ENCODE assay signal across 14 cellular contexts in genomic region chr7:11327633-11328032, GRCh38.
"Had no signal": no experiment of that assay in that cellular context is flagged by ENCODE, and none has a peak within 500 bp of the region (broad histone marks: within the 10 kb centered on the region; RNA-seq: fewer than 3 reads in every experiment).

No MANE protein-coding gene starts in this region.

- H3K27me3 Mint-ChIP-seq: activated naive CD8-positive, alpha-beta T cell; stimulated activated naive CD8-positive, alpha-beta T cell treated with anti-CD3 and anti-CD28 coated beads, Interleukin-15, amount 100 ng/mL, for 72 hours had no signal

- H3K4me3 ChIP-seq: breast epithelium, esophagus muscularis mucosa had no signal

- H3K9me3 Mint-ChIP-seq: activated T-cell treated with anti-CD3 and anti-CD28 coated beads, Interleukin-2, amount 50 U/mL, for 4 hours; stimulated activated naive CD8-positive, alpha-beta T cell treated with anti-CD3 and anti-CD28 coated beads, Interleukin-15, amount 100 ng/mL, for 72 hours had no signal

- H3K27ac ChIP-seq: breast epithelium, esophagus muscularis mucosa, parathyroid adenoma had no signal

- H3K4me1 Mint-ChIP-seq: stimulated activated naive CD8-positive, alpha-beta T cell treated with anti-CD3 and anti-CD28 coated beads, Interleukin-15, amount 100 ng/mL, for 72 hours had no signal

- H3K27me3 ChIP-seq: breast epithelium, esophagus muscularis mucosa had no signal

- H3K4me1 ChIP-seq: breast epithelium, esophagus muscularis mucosa, parathyroid adenoma had no signal

- DNase-seq: activated CD4-positive, alpha-beta T cell treated with anti-CD3 and anti-CD28 coated beads, Interleukin-2, amount 50 U/mL, for 48 hours; activated CD4-positive, CD25-positive, alpha-beta regulatory T cell treated with anti-CD3 and anti-CD28 coated beads, Interleukin-2, amount 50 U/mL, for 72 hours; activated effector memory CD4-positive, alpha-beta T cell treated with anti-CD3 and anti-CD28 coated beads, Interleukin-2, amount 50 U/mL, for 16 hours; activated T-cell treated with anti-CD3 and anti-CD28 coated beads, Interleukin-2, amount 50 U/mL, for 4 hours; amygdala; hypothalamus; stimulated activated CD4-positive, alpha-beta T cell treated with anti-CD3 and anti-CD28 coated beads, Interleukin-15, amount 100 ng/mL, for 24 hours; stimulated activated CD4-positive, alpha-beta T cell treated with anti-CD3 and anti-CD28 coated beads, Interleukin-4, amount 100 ng/mL, for 24 hours; stimulated activated naive CD8-positive, alpha-beta T cell treated with anti-CD3 and anti-CD28 coated beads, Interleukin-15, amount 100 ng/mL, for 72 hours had no signal

- H3K9me3 ChIP-seq: breast epithelium had no signal

- H3K36me3 ChIP-seq: breast epithelium, esophagus muscularis mucosa had no signal

- H3K27ac Mint-ChIP-seq: activated naive CD8-positive, alpha-beta T cell; mesothelial cell of epicardium had no signal

- ATAC-seq: activated T-cell treated with anti-CD3 and anti-CD28 coated beads, Interleukin-2, amount 50 U/mL, for 4 hours; stimulated activated naive CD8-positive, alpha-beta T cell treated with anti-CD3 and anti-CD28 coated beads, Interleukin-15, amount 100 ng/mL, for 72 hours had no signal

- H3K36me3 Mint-ChIP-seq: activated naive CD8-positive, alpha-beta T cell; mesothelial cell of epicardium had no signal

- H3K4me3 Mint-ChIP-seq: activated naive CD8-positive, alpha-beta T cell; activated T-cell treated with anti-CD3 and anti-CD28 coated beads, Interleukin-2, amount 50 U/mL, for 4 hours; mesothelial cell of epicardium; stimulated activated naive CD8-positive, alpha-beta T cell treated with anti-CD3 and anti-CD28 coated beads, Interleukin-15, amount 100 ng/mL, for 72 hours had no signal
